13 cellular contexts compared by ENCODE assay signal in the genomic region with DNA sequence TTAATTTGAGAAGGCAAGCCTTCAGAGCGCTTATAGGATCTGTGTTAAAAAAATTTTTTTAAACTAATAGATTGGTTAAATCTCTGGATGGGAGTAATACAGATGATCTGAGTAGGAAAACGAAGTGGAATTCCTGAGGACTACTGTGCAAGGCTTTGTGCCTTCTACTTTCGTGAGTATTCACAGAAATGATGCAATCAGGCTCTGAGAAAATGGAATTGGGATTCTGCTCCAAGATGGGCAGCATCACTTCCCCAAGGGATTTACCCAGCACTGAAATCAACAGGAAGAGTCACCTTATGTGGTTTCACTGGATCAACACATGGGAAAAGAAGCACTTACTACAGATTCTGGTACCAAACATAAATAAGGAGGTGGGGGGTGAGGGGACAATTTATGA. TPM values are rescaled to one million over a fixed set of nuclear protein-coding genes. Genes with fewer than 3 reads are reported as not detected.
A peak's percentile ranks its signal among the peaks of the same experiment; 100 is the strongest.
DNase-seq lines count a peak whose midpoint lies in the region; ATAC-seq and TF ChIP-seq lines count a peak whose summit lies in the region.
"Had no signal": no experiment of that assay in that cellular context is flagged by ENCODE, and none has a peak within 500 bp of the region (broad histone marks: within the 10 kb centered on the region; RNA-seq: fewer than 3 reads in every experiment).

No MANE protein-coding gene starts in this region.

- no peak for TF ChIP-seq CTCF in Caco-2 (IDR thresholded peaks at IDR 0.05; ENCODE audit: insufficient read depth in 1 of 2, low read depth in 1 of 2, low read length in 1 of 2, severe bottlenecking in 1 of 2, unreplicated experiment in 1 of 2)
- no peak for TF ChIP-seq CTCF in SK-N-SH (IDR thresholded peaks at IDR 0.05)

- H3K4me3 ChIP-seq in Caco-2 (ENCODE audit: low read depth, low read length): no peak overlapping the region
- H3K4me3 ChIP-seq in SK-N-SH (ENCODE audit: low read depth in 2 of 2, low read length in 1 of 2): no peak overlapping the region
- H3K4me3 ChIP-seq: cardiac muscle cell had no signal

- no peaks in the 10 kb centered on the region for H3K9me2 ChIP-seq in SK-N-SH

- no peak overlapping the region for H3K4me3 Mint-ChIP-seq in Caco-2 (ENCODE audit: unreplicated experiment)
- H3K4me3 Mint-ChIP-seq: activated CD4-positive, alpha-beta T cell treated with anti-CD3 and anti-CD28 coated beads for 36 hours; activated T-helper 1 cell treated with anti-CD3 and anti-CD28 coated beads, Interleukin-12 subunit alpha, Interleukin-12 subunit beta, Interleukin-2, Interleukin-4 antibody, amounts not matched to agents 30 ng/mL and 10 ng/mL and 1 ng/mL, durations not matched to agents 14 hours and 24 hours and 36 hours had no signal

- no peaks in the 10 kb centered on the region for H3F3A ChIP-seq in SK-N-SH (replicated peaks; ENCODE audit: insufficient read depth)

- H3K9me3 Mint-ChIP-seq in Caco-2 (ENCODE audit: unreplicated experiment): no peaks in the 10 kb centered on the region
- H3K9me3 Mint-ChIP-seq: activated T-helper 1 cell treated with anti-CD3 and anti-CD28 coated beads, Interleukin-12 subunit alpha, Interleukin-12 subunit beta, Interleukin-2, Interleukin-4 antibody, amounts not matched to agents 30 ng/mL and 10 ng/mL and 1 ng/mL, durations not matched to agents 14 hours and 24 hours and 36 hours had no signal

- H3K27ac ChIP-seq in SK-N-SH (ENCODE audit: low read depth in 2 of 2, low read length in 1 of 2): no peak overlapping the region
- H3K27ac ChIP-seq: cardiac muscle cell, epithelial cell of prostate had no signal

- H3K4me1 ChIP-seq in Caco-2: no peaks in the 10 kb centered on the region
- peaks cover 0 to 9% of the 10 kb centered on the region in 2 experiments; a peak in 2 of 4 replicates for H3K4me1 ChIP-seq in SK-N-SH (ENCODE audit: control insufficient read depth in 1 of 2, insufficient read depth in 2 of 2, low read depth in 1 of 2, low read length in 1 of 2)

- intact Hi-C loops in Caco-2 (cut with micrococcal nuclease; ENCODE audit: unreplicated experiment): no loop called here

- no peaks in the 10 kb centered on the region for H3K27me3 Mint-ChIP-seq in Caco-2 (ENCODE audit: insufficient read depth, unreplicated experiment)
- H3K27me3 Mint-ChIP-seq: activated CD4-positive, alpha-beta T cell treated with anti-CD3 and anti-CD28 coated beads for 36 hours had no signal

- no peak overlapping the region for H3K4me2 ChIP-seq in SK-N-SH

- 87% methylated on average over 3 of the region's 3 CpGs for WGBS in SK-N-SH (ENCODE audit: low lambda C conversion rate)

- no TSS peak for BruUV-seq in Caco-2 (replicated peaks; lab: Mats Ljungman, UMichigan)

- peaks cover 100% of the 10 kb centered on the region for H3K79me2 ChIP-seq in SK-N-SH (ENCODE audit: insufficient read depth)

- TF ChIP-seq RAD21 in SK-N-SH (IDR thresholded peaks at IDR 0.05; ENCODE audit: low read length): no peak

- peaks cover 100% of the 10 kb centered on the region for H4K20me1 ChIP-seq in SK-N-SH (ENCODE audit: insufficient read depth)

- ATAC-seq in GM18870 (IDR thresholded peaks at IDR 0.05; ENCODE audit: unreplicated experiment): no peak
- ATAC-seq: activated CD4-positive, alpha-beta T cell treated with anti-CD3 and anti-CD28 coated beads for 36 hours; PC-3 had no signal

- no peaks in the 10 kb centered on the region for H3K27me3 ChIP-seq in Caco-2 (replicated peaks; ENCODE audit: control insufficient read depth, insufficient read depth, low read length)
- no peaks in the 10 kb centered on the region for H3K27me3 ChIP-seq in SK-N-SH (ENCODE audit: insufficient read depth)
- H3K27me3 ChIP-seq: cardiac muscle cell had no signal

- TF ChIP-seq EP300 in SK-N-SH (IDR thresholded peaks at IDR 0.05; ENCODE audit: borderline replicate concordance in 1 of 2, low read depth in 1 of 2, low read length in 1 of 2): no peak

- no peak for DNase-seq in Caco-2
- peak; percentile 71 for DNase-seq in LHCN-M2 (ENCODE audit: low read depth)
- DNase-seq in fibroblast of gingiva (ENCODE audit: low read depth): peak; percentile 83
- DNase-seq in renal cortical epithelial cell (ENCODE audit: low read depth): peak; percentile 52
- DNase-seq in SK-N-SH: no peak
- no peak for DNase-seq in medulla oblongata (ENCODE audit: extremely low spot score)
- DNase-seq: activated CD4-positive, alpha-beta T cell treated with anti-CD3 and anti-CD28 coated beads for 36 hours; NCI-H345; PC-3 had no signal

- peaks cover 10% of the 10 kb centered on the region for H3K4me1 Mint-ChIP-seq in Caco-2 (ENCODE audit: low read depth, unreplicated experiment)

- H3K36me3 ChIP-seq in Caco-2 (ENCODE audit: control insufficient read depth, insufficient read depth, low read length) (no peaks in the 10 kb centered on the region), SK-N-SH (replicated peaks in 1 of 2; ENCODE audit: control insufficient read depth in 1 of 2, insufficient read depth in 2 of 2, low read length in 1 of 2) (peaks cover 0 to 6% of the 10 kb centered on the region in 2 experiments)
- H3K36me3 ChIP-seq: cardiac muscle cell had no signal

- POLR2A ChIA-PET in Caco-2 (lab: Charles Lee) (no interaction called here), SK-N-SH (lab: Yijun Ruan, JAX) (no interaction called here)

- H3K36me3 Mint-ChIP-seq in Caco-2 (ENCODE audit: insufficient read depth, unreplicated experiment): no peaks in the 10 kb centered on the region

- CTCF ChIA-PET in Caco-2 (lab: Charles Lee) (no interaction called here), SK-N-SH (lab: Yijun Ruan, JAX) (no interaction called here)

- no peaks in the 10 kb centered on the region for H3K9me3 ChIP-seq in Caco-2
- no peaks in the 10 kb centered on the region for H3K9me3 ChIP-seq in SK-N-SH

- H3K27ac Mint-ChIP-seq in Caco-2 (ENCODE audit: unreplicated experiment): peak overlapping the region; percentile 27
- H3K27ac Mint-ChIP-seq: activated CD4-positive, alpha-beta T cell treated with anti-CD3 and anti-CD28 coated beads for 36 hours; activated T-helper 1 cell treated with anti-CD3 and anti-CD28 coated beads, Interleukin-12 subunit alpha, Interleukin-12 subunit beta, Interleukin-2, Interleukin-4 antibody, amounts not matched to agents 30 ng/mL and 10 ng/mL and 1 ng/mL, durations not matched to agents 14 hours and 24 hours and 36 hours had no signal

- H3K9ac ChIP-seq in SK-N-SH: no peak overlapping the region

- H2AFZ ChIP-seq in SK-N-SH (ENCODE audit: low read depth): no peak overlapping the region

TF ChIP-seq in SK-N-SH, 30 proteins besides CTCF, POLR2A, EP300 and RAD21:
- TF ChIP-seq, protein P1, sequence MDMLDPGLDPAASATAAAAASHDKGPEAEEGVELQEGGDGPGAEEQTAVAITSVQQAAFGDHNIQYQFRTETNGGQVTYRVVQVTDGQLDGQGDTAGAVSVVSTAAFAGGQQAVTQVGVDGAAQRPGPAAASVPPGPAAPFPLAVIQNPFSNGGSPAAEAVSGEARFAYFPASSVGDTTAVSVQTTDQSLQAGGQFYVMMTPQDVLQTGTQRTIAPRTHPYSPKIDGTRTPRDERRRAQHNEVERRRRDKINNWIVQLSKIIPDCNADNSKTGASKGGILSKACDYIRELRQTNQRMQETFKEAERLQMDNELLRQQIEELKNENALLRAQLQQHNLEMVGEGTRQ (IDR thresholded peaks at IDR 0.05; ENCODE audit: borderline replicate concordance, low read depth, low read length): no peak
- no peak for TF ChIP-seq TEAD4 (IDR thresholded peaks at IDR 0.05; ENCODE audit: borderline replicate concordance, insufficient read depth)
- TF ChIP-seq, protein P2, sequence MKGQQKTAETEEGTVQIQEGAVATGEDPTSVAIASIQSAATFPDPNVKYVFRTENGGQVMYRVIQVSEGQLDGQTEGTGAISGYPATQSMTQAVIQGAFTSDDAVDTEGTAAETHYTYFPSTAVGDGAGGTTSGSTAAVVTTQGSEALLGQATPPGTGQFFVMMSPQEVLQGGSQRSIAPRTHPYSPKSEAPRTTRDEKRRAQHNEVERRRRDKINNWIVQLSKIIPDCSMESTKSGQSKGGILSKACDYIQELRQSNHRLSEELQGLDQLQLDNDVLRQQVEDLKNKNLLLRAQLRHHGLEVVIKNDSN (IDR thresholded peaks at IDR 0.05; ENCODE audit: borderline replicate concordance, low read depth): no peak
- TF ChIP-seq JUND (IDR thresholded peaks at IDR 0.05): no peak
- no peak for TF ChIP-seq SIN3A (IDR thresholded peaks at IDR 0.05; ENCODE audit: borderline replicate concordance, low read depth, low read length)
- TF ChIP-seq NFIC (IDR thresholded peaks at IDR 0.05; ENCODE audit: borderline replicate concordance): no peak
- TF ChIP-seq, protein P3, sequence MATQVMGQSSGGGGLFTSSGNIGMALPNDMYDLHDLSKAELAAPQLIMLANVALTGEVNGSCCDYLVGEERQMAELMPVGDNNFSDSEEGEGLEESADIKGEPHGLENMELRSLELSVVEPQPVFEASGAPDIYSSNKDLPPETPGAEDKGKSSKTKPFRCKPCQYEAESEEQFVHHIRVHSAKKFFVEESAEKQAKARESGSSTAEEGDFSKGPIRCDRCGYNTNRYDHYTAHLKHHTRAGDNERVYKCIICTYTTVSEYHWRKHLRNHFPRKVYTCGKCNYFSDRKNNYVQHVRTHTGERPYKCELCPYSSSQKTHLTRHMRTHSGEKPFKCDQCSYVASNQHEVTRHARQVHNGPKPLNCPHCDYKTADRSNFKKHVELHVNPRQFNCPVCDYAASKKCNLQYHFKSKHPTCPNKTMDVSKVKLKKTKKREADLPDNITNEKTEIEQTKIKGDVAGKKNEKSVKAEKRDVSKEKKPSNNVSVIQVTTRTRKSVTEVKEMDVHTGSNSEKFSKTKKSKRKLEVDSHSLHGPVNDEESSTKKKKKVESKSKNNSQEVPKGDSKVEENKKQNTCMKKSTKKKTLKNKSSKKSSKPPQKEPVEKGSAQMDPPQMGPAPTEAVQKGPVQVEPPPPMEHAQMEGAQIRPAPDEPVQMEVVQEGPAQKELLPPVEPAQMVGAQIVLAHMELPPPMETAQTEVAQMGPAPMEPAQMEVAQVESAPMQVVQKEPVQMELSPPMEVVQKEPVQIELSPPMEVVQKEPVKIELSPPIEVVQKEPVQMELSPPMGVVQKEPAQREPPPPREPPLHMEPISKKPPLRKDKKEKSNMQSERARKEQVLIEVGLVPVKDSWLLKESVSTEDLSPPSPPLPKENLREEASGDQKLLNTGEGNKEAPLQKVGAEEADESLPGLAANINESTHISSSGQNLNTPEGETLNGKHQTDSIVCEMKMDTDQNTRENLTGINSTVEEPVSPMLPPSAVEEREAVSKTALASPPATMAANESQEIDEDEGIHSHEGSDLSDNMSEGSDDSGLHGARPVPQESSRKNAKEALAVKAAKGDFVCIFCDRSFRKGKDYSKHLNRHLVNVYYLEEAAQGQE (IDR thresholded peaks at IDR 0.05; ENCODE audit: low read depth, low read length): no peak
- no peak for TF ChIP-seq POLR2AphosphoS5 (IDR thresholded peaks at IDR 0.05; ENCODE audit: low read depth, low read length)

RNA-seq across cellular contexts. Expression of a gene that starts 12.5 kb away (rescaled TPM):
- total RNA-seq in Caco-2 (2022) (89.1 and 91.2 TPM in 2 replicates), LHCN-M2 (2014; rRNA removed) (13.0 and 19.0 TPM in 2 replicates), renal cortical epithelial cell (19.6 and 52.2 TPM in 2 replicates)
- 10.4 TPM for polyA plus RNA-seq in LHCN-M2 (2012)
- polyA plus RNA-seq in SK-N-SH (2012; rRNA removed): 8.4 and 10.4 TPM in 2 replicates
- 10.5 and 11.5 TPM in 2 replicates for polyA plus RNA-seq in SK-N-SH (2012; cell fraction: cytosol; rRNA removed)
- polyA plus RNA-seq in SK-N-SH (2012; cell fraction: nucleus; rRNA removed): 18.0 and 20.8 TPM in 2 replicates

Comparison
In these comparisons a context has a peak if more than half of its experiments do, and no peak if none do; other contexts are left out.
1. DNase-seq: peak in LHCN-M2 (single experiment), fibroblast of gingiva (single experiment) and renal cortical epithelial cell (single experiment); none in Caco-2 (0 of 2), SK-N-SH (single experiment) and medulla oblongata (single experiment).